Comparison of ENCODE assay signal across 11 cellular contexts in genomic region chr3:194277547-194278091, GRCh38.
DNase-seq lines count a peak whose midpoint lies in the region; ATAC-seq and TF ChIP-seq lines count a peak whose summit lies in the region.
"Had no signal": no experiment of that assay in that cellular context is flagged by ENCODE, and none has a peak within 500 bp of the region (broad histone marks: within the 10 kb centered on the region; RNA-seq: fewer than 3 reads in every experiment).

No MANE protein-coding gene starts in this region.

- no peaks in the 10 kb centered on the region for H3K9me3 Mint-ChIP-seq in type B pancreatic cell
- H3K9me3 Mint-ChIP-seq in activated CD4-positive, alpha-beta T cell treated with anti-CD3 and anti-CD28 coated beads, Interleukin-2, amount 10 ng/mL, durations not matched to agents 24 days and 14 days = no peaks in the 10 kb centered on the region

- peaks cover 18 to 51% (median 37%) of the 10 kb centered on the region in 3 donors for H3K4me1 ChIP-seq in esophagus squamous epithelium
- H3K4me1 ChIP-seq in mucosa of rectum (ENCODE audit: control insufficient read depth in 2 of 2, insufficient read depth in 2 of 2, low read length in 2 of 2) = peaks cover 8 to 9% of the 10 kb centered on the region in 2 donors

- H3K9me3 ChIP-seq in esophagus squamous epithelium (no peaks in the 10 kb centered on the region), mucosa of rectum (ENCODE audit: control insufficient read depth in 2 of 2, low read length in 2 of 2) (no peaks in the 10 kb centered on the region)
- H3K9me3 ChIP-seq: A549 had no signal

- peak; percentile 23 for DNase-seq in NCI-H82 (lab: John Stamatoyannopoulos, UW)
- no peak for DNase-seq in NCI-H82 treated with DMSO at 0.1 percent for 48 hours (lab: John Stamatoyannopoulos, UW; ENCODE audit: unreplicated experiment)
- DNase-seq in esophagus squamous epithelium (lab: John Stamatoyannopoulos, UW) = no peak
- DNase-seq in type B pancreatic cell (ENCODE audit: extremely low spot score, unreplicated experiment) = no peak
- no peak for DNase-seq in NCI-H226
- no peak for DNase-seq in activated CD4-positive, alpha-beta T cell treated with anti-CD3 and anti-CD28 coated beads, Interleukin-2, amount 10 ng/mL, durations not matched to agents 24 days and 14 days
- DNase-seq: NCI-H510A; stimulated activated CD4-positive, alpha-beta T cell treated with anti-CD3 and anti-CD28 coated beads, Interleukin-1b, Interleukin-23, amount 100 ng/mL, for 48 hours had no signal

- H3K4me1 Mint-ChIP-seq in type B pancreatic cell (ENCODE audit: unreplicated experiment) = peaks cover 58% of the 10 kb centered on the region
- peaks cover 9% of the 10 kb centered on the region for H3K4me1 Mint-ChIP-seq in activated CD4-positive, alpha-beta T cell treated with anti-CD3 and anti-CD28 coated beads, Interleukin-2, amount 10 ng/mL, durations not matched to agents 24 days and 14 days

- TF ChIP-seq CTCF in esophagus squamous epithelium (IDR thresholded peaks at IDR 0.05) = no peak
- TF ChIP-seq CTCF in type B pancreatic cell (conservative IDR thresholded peaks at IDR 0.05) = no peak

- H3K4me3 Mint-ChIP-seq in type B pancreatic cell = peak overlapping the region; percentile 33
- no peak overlapping the region for H3K4me3 Mint-ChIP-seq in activated CD4-positive, alpha-beta T cell treated with anti-CD3 and anti-CD28 coated beads, Interleukin-2, amount 10 ng/mL, durations not matched to agents 24 days and 14 days

- H3K36me3 Mint-ChIP-seq in type B pancreatic cell = no peaks in the 10 kb centered on the region
- H3K36me3 Mint-ChIP-seq in activated CD4-positive, alpha-beta T cell treated with anti-CD3 and anti-CD28 coated beads, Interleukin-2, amount 10 ng/mL, durations not matched to agents 24 days and 14 days (ENCODE audit: low read depth) = no peaks in the 10 kb centered on the region

- ATAC-seq in GM18909 (IDR thresholded peaks at IDR 0.05; ENCODE audit: poor library complexity, unreplicated experiment) = no peak

- peak overlapping the region; percentile 39 for H3K27ac Mint-ChIP-seq in type B pancreatic cell
- H3K27ac Mint-ChIP-seq in activated CD4-positive, alpha-beta T cell treated with anti-CD3 and anti-CD28 coated beads, Interleukin-2, amount 10 ng/mL, durations not matched to agents 24 days and 14 days = no peak overlapping the region

- peaks cover 8% of the 10 kb centered on the region for H3K27me3 Mint-ChIP-seq in type B pancreatic cell
- H3K27me3 Mint-ChIP-seq in activated CD4-positive, alpha-beta T cell treated with anti-CD3 and anti-CD28 coated beads, Interleukin-2, amount 10 ng/mL, durations not matched to agents 24 days and 14 days = peaks cover 1% of the 10 kb centered on the region

- H3K4me3 ChIP-seq in esophagus squamous epithelium (no peak overlapping the region), mucosa of rectum (ENCODE audit: low read length in 2 of 2) (no peak overlapping the region)
- H3K4me3 ChIP-seq: A549 had no signal

- H3K36me3 ChIP-seq in esophagus squamous epithelium = no peaks in the 10 kb centered on the region
- H3K36me3 ChIP-seq in mucosa of rectum (ENCODE audit: control insufficient read depth in 2 of 2, insufficient read depth in 2 of 2, low read length in 2 of 2) = no peaks in the 10 kb centered on the region

- TF ChIP-seq POLR2A in esophagus squamous epithelium (IDR thresholded peaks at IDR 0.05) = no peak

- H3K27me3 ChIP-seq in esophagus squamous epithelium = peaks cover 0 to 4% (median 0%) of the 10 kb centered on the region in 4 donors
- H3K27me3 ChIP-seq in mucosa of rectum (ENCODE audit: control insufficient read depth in 2 of 2, insufficient read depth in 2 of 2, low read length in 2 of 2) = no peaks in the 10 kb centered on the region

- H3K27ac ChIP-seq in esophagus squamous epithelium (peak overlapping the region; percentile 37 to 88 (median 74)), mucosa of rectum (ENCODE audit: low read depth in 2 of 2, low read length in 2 of 2) (peak overlapping the region; percentile 49 to 52)

- intact Hi-C loops in esophagus squamous epithelium (cut with DNase I) = no loop called here
- intact Hi-C loops in activated CD4-positive, alpha-beta T cell treated with anti-CD3 and anti-CD28 coated beads, Interleukin-2, amount 10 ng/mL, durations not matched to agents 24 days and 14 days (cut with micrococcal nuclease) = no loop called here

- H3K9ac ChIP-seq in mucosa of rectum (ENCODE audit: low read depth in 1 of 2, low read length in 2 of 2) = peak overlapping the region in 1 of 2 donors; percentile 24

- WGBS in esophagus squamous epithelium, 2 donors = 13 to 16% methylated on average over 6 to 11 of the region's 11 CpGs
